Comparison of ENCODE assay signal across 8 cellular contexts in genomic region chr6:70108230-70108629, GRCh38.
DNase-seq lines count a peak whose midpoint lies in the region; ATAC-seq and TF ChIP-seq lines count a peak whose summit lies in the region.

No MANE protein-coding gene starts in this region.

- H4K20me1 ChIP-seq in KMS-11 (ENCODE audit: insufficient read depth) = no peaks in the 10 kb centered on the region

- no peak for ATAC-seq in esophagus mucosa

- no peaks in the 10 kb centered on the region for H3K79me2 ChIP-seq in KMS-11 (ENCODE audit: insufficient read depth, low read depth)

- H3K4me1 ChIP-seq in KMS-11 (ENCODE audit: low read depth, poor library complexity, severe bottlenecking) = peaks cover 4% of the 10 kb centered on the region

- no peak overlapping the region for H2AFZ ChIP-seq in KMS-11 (ENCODE audit: low read depth)

- H3K27me3 ChIP-seq in KMS-11 (ENCODE audit: insufficient read depth, low read depth) = no peaks in the 10 kb centered on the region

- H3K36me3 ChIP-seq in KMS-11 (ENCODE audit: insufficient read depth) = no peaks in the 10 kb centered on the region

- no peak overlapping the region for H3K27ac ChIP-seq in KMS-11

- no peak overlapping the region for H3K4me2 ChIP-seq in KMS-11

- no peak overlapping the region for H3K4me3 ChIP-seq in KMS-11 (IDR thresholded peaks at IDR 0.05; ENCODE audit: insufficient read depth, low read depth, low read length)

- H3K9ac ChIP-seq in KMS-11 = no peak overlapping the region

- in situ Hi-C loops in GM13977 (cut with MboI; ENCODE audit: low pct_unique_long_range_greater_than_20kb, low sequenced_read_pairs, unreplicated experiment) = loop anchor here (25.0 kb wide), 2 partner anchors 271 to 1471 kb away; partner anchors contain the start of gene ADGRB3

- TF ChIP-seq CTCF in GM13977 (IDR thresholded peaks at IDR 0.05; ENCODE audit: extremely low read depth, insufficient read depth, missing control alignments) = peak; percentile 65
- TF ChIP-seq CTCF in KMS-11 (conservative IDR thresholded peaks at IDR 0.05; ENCODE audit: low read depth, low read length) = peak; percentile 67

- DNase-seq in AML-193 (lab: John Stamatoyannopoulos, UW) (peak; percentile 37 to 57), GM13977 (ENCODE audit: low spot score) (peak; percentile 37), SW480 (ENCODE audit: low spot score) (peak; percentile 18), glomerular visceral epithelial cell (ENCODE audit: extremely low spot score) (peak; percentile 58), stromal cell of bone marrow (ENCODE audit: low read depth) (peak; percentile 21), OCI-M2 (lab: John Stamatoyannopoulos, UW; ENCODE audit: unreplicated experiment) (no peak)
